10 cellular contexts compared by ENCODE assay signal in genomic region chrX:13000311-13000811, GRCh38. TPM values are rescaled to one million over a fixed set of nuclear protein-coding genes. Genes with fewer than 3 reads are reported as not detected.
DNase-seq lines count a peak whose midpoint lies in the region; ATAC-seq, FAIRE-seq and TF ChIP-seq lines count a peak whose summit lies in the region.
"Had no signal": no experiment of that assay in that cellular context is flagged by ENCODE, and none has a peak within 500 bp of the region (broad histone marks: within the 10 kb centered on the region; RNA-seq: fewer than 3 reads in every experiment).

No MANE protein-coding gene starts in this region.

- peak; percentile 92 for FAIRE-seq in GM18507 (lab: Jason Lieb, UNC)
- FAIRE-seq: endometrium had no signal

- H3K9me3 ChIP-seq in testis: no peaks in the 10 kb centered on the region
- no peaks in the 10 kb centered on the region for H3K9me3 ChIP-seq in body of pancreas

- peak overlapping the region; percentile 92 to 95 for H3K27ac Mint-ChIP-seq in effector memory CD8-positive, alpha-beta T cell

- H3K27me3 ChIP-seq in testis (no peaks in the 10 kb centered on the region), body of pancreas (no peaks in the 10 kb centered on the region)

- TF ChIP-seq POLR2A in testis (IDR thresholded peaks at IDR 0.05): no peak
- no peak for TF ChIP-seq POLR2A in body of pancreas (IDR thresholded peaks at IDR 0.05)

- H3K27me3 Mint-ChIP-seq in effector memory CD8-positive, alpha-beta T cell: no peaks in the 10 kb centered on the region

- H3K4me1 Mint-ChIP-seq in effector memory CD8-positive, alpha-beta T cell (ENCODE audit: low read depth in 2 of 2): peaks cover 27 to 43% of the 10 kb centered on the region in 2 donors

- intact Hi-C loops in testis (cut with DNase I; ENCODE audit: low total_unique reads): no loop called here
- intact Hi-C loops in body of pancreas (cut with DNase I): no loop called here

- H3K4me1 ChIP-seq in testis (peaks cover 4% of the 10 kb centered on the region), body of pancreas (peaks cover 26% of the 10 kb centered on the region)

- no peak for TF ChIP-seq CTCF in testis (IDR thresholded peaks at IDR 0.05)
- TF ChIP-seq CTCF in body of pancreas (IDR thresholded peaks at IDR 0.05): no peak

- ATAC-seq in GM21786 (IDR thresholded peaks at IDR 0.05; ENCODE audit: unreplicated experiment): peak; percentile 40
- peak; percentile 61 for ATAC-seq in effector memory CD8-positive, alpha-beta T cell (replicated peaks)
- no peak for ATAC-seq in body of pancreas

- H3K9me3 Mint-ChIP-seq in effector memory CD8-positive, alpha-beta T cell: no peaks in the 10 kb centered on the region

- DNase-seq in GM18507 (ENCODE audit: extremely low spot score, insufficient read length, low read depth): no peak
- peak; percentile 84 for DNase-seq in NOMO-1 treated with dmso at 0.1 percent for 144 hours (lab: John Stamatoyannopoulos, UW; ENCODE audit: unreplicated experiment)
- no peak for DNase-seq in effector memory CD8-positive, alpha-beta T cell
- peak; percentile 17 for DNase-seq in testis
- DNase-seq in NCI-H187 treated with DMSO at 0.1 percent for 48 hours (lab: John Stamatoyannopoulos, UW): no peak
- no peak for DNase-seq in mucosa of gallbladder (ENCODE audit: low spot score)
- no peak for DNase-seq in body of pancreas

- 42 to 44% methylated on average over 6 to 8 of the region's 8 CpGs for WGBS in testis, 2 donors
- 51 to 66% methylated on average over 8 of the region's 8 CpGs for WGBS in body of pancreas, 2 donors

- no peaks in the 10 kb centered on the region for H3K36me3 Mint-ChIP-seq in effector memory CD8-positive, alpha-beta T cell (ENCODE audit: insufficient read depth)

- H3K4me3 Mint-ChIP-seq in effector memory CD8-positive, alpha-beta T cell: peak overlapping the region; percentile 62 to 73

- no peaks in the 10 kb centered on the region for H3K36me3 ChIP-seq in testis (ENCODE audit: low read depth, missing control alignments)
- H3K36me3 ChIP-seq in body of pancreas (replicated peaks in 1 of 2; ENCODE audit: insufficient read depth in 1 of 2, low read depth in 2 of 2): no peaks in the 10 kb centered on the region

- no peak overlapping the region for H3K4me3 ChIP-seq in testis
- no peak overlapping the region for H3K4me3 ChIP-seq in body of pancreas

- H3K27ac ChIP-seq in testis (no peak overlapping the region), body of pancreas (peak overlapping the region in 2 of 4 donors; percentile 44 to 87)

RNA-seq across cellular contexts. Expression of gene TMSB4X, which starts 25.5 kb away (rescaled TPM):
- total RNA-seq in testis (100 to 1,000 TPM; 384 to 669 TPM), mucosa of gallbladder (4,832 TPM), body of pancreas (1,000 to 10,000 TPM; 1,104 to 1,472 TPM)
- 1,448 TPM for polyA plus RNA-seq in testis (ENCODE audit: insufficient read depth, low read depth, low replicate concordance)

RNA-seq across cellular contexts. Expression of gene FAM9C, which starts 44.1 kb away (rescaled TPM):
- total RNA-seq in testis: 1 to 10 TPM; 2.8 to 9.5 TPM
- 4.7 TPM for polyA plus RNA-seq in testis (ENCODE audit: insufficient read depth, low read depth, low replicate concordance)
- total RNA-seq in mucosa of gallbladder: not detected
- not detected for total RNA-seq in body of pancreas
- total RNA-seq: LHCN-M2 had no signal

Comparison
In these comparisons a context has a peak if more than half of its experiments do, and no peak if none do; other contexts are left out.
1. DNase-seq: peak in NOMO-1 treated with dmso at 0.1 percent for 144 hours (single experiment) and testis (single experiment); none in GM18507 (single experiment), effector memory CD8-positive, alpha-beta T cell (0 of 3), NCI-H187 treated with DMSO at 0.1 percent for 48 hours (single experiment), mucosa of gallbladder (single experiment) and body of pancreas (0 of 4).